26 cellular contexts compared by ENCODE assay signal in genomic region chr4:20645231-20645630, GRCh38.
"Had no signal": no experiment of that assay in that cellular context is flagged by ENCODE, and none has a peak within 500 bp of the region (broad histone marks: within the 10 kb centered on the region; RNA-seq: fewer than 3 reads in every experiment).

No MANE protein-coding gene starts in this region.

- H3K27me3 ChIP-seq: gastroesophageal sphincter, heart left ventricle, hepatocyte, left lung, neural progenitor cell, right atrium auricular region, suprapubic skin, transverse colon, upper lobe of right lung, uterus had no signal

- DNase-seq: cortex of kidney; effector memory CD8-positive, alpha-beta T cell; heart left ventricle; kidney; left cardiac atrium; left lung; mesendoderm; midbrain; naive thymus-derived CD4-positive, alpha-beta T cell; stimulated activated CD4-positive, alpha-beta T cell treated with anti-CD3 and anti-CD28 coated beads, Interleukin-12 subunit alpha, Interleukin-12 subunit beta, amount 100 ng/mL, for 4 hours; stimulated activated CD4-positive, alpha-beta T cell treated with anti-CD3 and anti-CD28 coated beads, Interleukin-1b, Interleukin-23, amount 100 ng/mL, for 48 hours; stimulated activated CD4-positive, alpha-beta T cell treated with anti-CD3 and anti-CD28 coated beads, Interleukin-4, amount 100 ng/mL, for 1 hour; stimulated activated CD8-positive, alpha-beta memory T cell treated with anti-CD3 and anti-CD28 coated beads, Interleukin-4, amount 100 ng/mL, for 48 hours; stimulated activated naive CD4-positive, alpha-beta T cell; stimulated activated naive CD8-positive, alpha-beta T cell treated with anti-CD3 and anti-CD28 coated beads, Interleukin-15, amount 100 ng/mL, for 72 hours; transverse colon; upper lobe of right lung; uterus had no signal

- ATAC-seq: effector memory CD8-positive, alpha-beta T cell; gastroesophageal sphincter; heart left ventricle; left cardiac atrium; left lung; naive thymus-derived CD4-positive, alpha-beta T cell; sciatic nerve; stimulated activated naive CD8-positive, alpha-beta T cell treated with anti-CD3 and anti-CD28 coated beads, Interleukin-15, amount 100 ng/mL, for 72 hours; upper lobe of right lung had no signal

- H3K4me3 ChIP-seq: gastroesophageal sphincter, heart left ventricle, hepatocyte, left lung, neural progenitor cell, right atrium auricular region, smooth muscle cell, suprapubic skin, transverse colon, upper lobe of right lung, uterus had no signal

- H3K36me3 ChIP-seq: gastroesophageal sphincter, heart left ventricle, left lung, neural progenitor cell, right atrium auricular region, suprapubic skin, transverse colon, upper lobe of right lung, uterus had no signal

- H3K9me3 ChIP-seq: gastroesophageal sphincter, left lung, suprapubic skin, transverse colon, upper lobe of right lung, uterus had no signal

- H3K27ac ChIP-seq: gastroesophageal sphincter, heart left ventricle, hepatocyte, left lung, neural progenitor cell, parathyroid adenoma, right atrium auricular region, suprapubic skin, transverse colon, upper lobe of right lung, uterus had no signal

- H3K4me1 ChIP-seq: gastroesophageal sphincter, heart left ventricle, left lung, neural progenitor cell, parathyroid adenoma, right atrium auricular region, suprapubic skin, transverse colon, upper lobe of right lung, uterus had no signal
